ENCODE assay signal across 8 cellular contexts in genomic region chr1:8510041-8510823, GRCh38.
DNase-seq lines count a peak whose midpoint lies in the region; ATAC-seq and TF ChIP-seq lines count a peak whose summit lies in the region.

No MANE protein-coding gene starts in this region.

- H3K27ac Mint-ChIP-seq in central memory CD8-positive, alpha-beta T cell (ENCODE audit: low read depth) = peak overlapping the region; percentile 81

- peaks cover 0 to 2% of the 10 kb centered on the region in 2 donors for H3K4me1 ChIP-seq in mucosa of rectum (ENCODE audit: control insufficient read depth in 2 of 2, insufficient read depth in 2 of 2, low read length in 2 of 2)

- peak overlapping the region; percentile 16 to 48 for H3K27ac ChIP-seq in mucosa of rectum (ENCODE audit: low read depth in 2 of 2, low read length in 2 of 2)

- H3K9ac ChIP-seq in mucosa of rectum (ENCODE audit: low read depth in 1 of 2, low read length in 2 of 2) = no peak overlapping the region

- H3K9me3 ChIP-seq in mucosa of rectum (ENCODE audit: control insufficient read depth in 2 of 2, low read length in 2 of 2) = no peaks in the 10 kb centered on the region

- peaks cover 10% of the 10 kb centered on the region for H3K36me3 Mint-ChIP-seq in central memory CD8-positive, alpha-beta T cell (ENCODE audit: insufficient read depth)

- ATAC-seq in central memory CD8-positive, alpha-beta T cell (replicated peaks; ENCODE audit: extremely low read depth, poor library complexity, severe bottlenecking) = peak; percentile 59
- ATAC-seq in GM19467 (IDR thresholded peaks at IDR 0.05; ENCODE audit: unreplicated experiment) = no peak

- H3K4me3 ChIP-seq in AG09309 (ENCODE audit: control insufficient read depth, low read depth, low read length) (peak overlapping the region; percentile 17), mucosa of rectum (ENCODE audit: low read length in 2 of 2) (peak overlapping the region in 1 of 2 donors; percentile 42)

- DNase-seq in AG09309 (ENCODE audit: low read depth) (peak; percentile 49), RPMI7951 (ENCODE audit: low read depth) (peak; percentile 55), stromal cell of bone marrow (ENCODE audit: low read depth) (peak; percentile 60), COLO668 (lab: John Stamatoyannopoulos, UW; ENCODE audit: unreplicated experiment) (no peak), NCI-H82 (lab: John Stamatoyannopoulos, UW) (no peak)
- no peak for DNase-seq in central memory CD8-positive, alpha-beta T cell (ENCODE audit: low spot score in 2 of 2)

- TF ChIP-seq CTCF in AG09309 (IDR thresholded peaks at IDR 0.05; ENCODE audit: control insufficient read depth, insufficient read depth, low read depth, low read length, missing control alignments) = no peak

- H3K4me3 Mint-ChIP-seq in central memory CD8-positive, alpha-beta T cell = peak overlapping the region; percentile 33

- peaks cover 5 to 10% of the 10 kb centered on the region in 2 donors for H3K36me3 ChIP-seq in mucosa of rectum (ENCODE audit: control insufficient read depth in 2 of 2, insufficient read depth in 2 of 2, low read length in 2 of 2)

- H3K27me3 Mint-ChIP-seq in central memory CD8-positive, alpha-beta T cell = no peaks in the 10 kb centered on the region

- no peaks in the 10 kb centered on the region for H3K27me3 ChIP-seq in mucosa of rectum (ENCODE audit: control insufficient read depth in 2 of 2, insufficient read depth in 2 of 2, low read length in 2 of 2)

- no peaks in the 10 kb centered on the region for H3K9me3 Mint-ChIP-seq in central memory CD8-positive, alpha-beta T cell

- peaks cover 22% of the 10 kb centered on the region for H3K4me1 Mint-ChIP-seq in central memory CD8-positive, alpha-beta T cell

Comparison
In these comparisons a context has a peak if more than half of its experiments do, and no peak if none do; other contexts are left out.
1. DNase-seq: peak in AG09309 (single experiment), RPMI7951 (single experiment) and stromal cell of bone marrow (single experiment); none in central memory CD8-positive, alpha-beta T cell (0 of 2), COLO668 (single experiment) and NCI-H82 (single experiment).